21 cellular contexts compared by ENCODE assay signal in the genomic region with DNA sequence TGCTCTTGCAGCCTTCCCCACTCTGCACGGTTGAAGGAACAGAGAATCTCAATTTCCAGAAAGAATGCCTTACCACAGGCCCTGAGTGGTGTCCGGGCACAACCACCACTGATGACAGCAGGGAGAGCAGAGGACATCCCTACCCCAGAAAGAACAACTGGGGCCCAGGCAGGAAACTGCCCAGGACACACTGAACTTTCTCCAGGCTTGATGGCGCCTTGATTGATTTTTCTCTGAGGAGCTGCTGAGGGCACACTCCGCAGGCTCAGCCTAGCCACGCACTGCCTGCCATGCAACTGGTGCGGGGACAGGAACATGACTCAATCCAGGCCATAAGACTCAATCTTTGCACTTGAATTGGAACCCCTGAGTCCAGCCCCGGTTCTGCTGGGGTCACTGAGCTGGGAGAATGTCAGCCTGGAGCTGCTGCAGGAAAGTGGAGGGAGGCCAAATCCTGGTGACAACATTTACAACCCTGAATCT. TPM values are rescaled to one million over a fixed set of nuclear protein-coding genes. Genes with fewer than 3 reads are reported as not detected.
DNase-seq lines count a peak whose midpoint lies in the region; ATAC-seq, FAIRE-seq and TF ChIP-seq lines count a peak whose summit lies in the region.
"Had no signal": no experiment of that assay in that cellular context is flagged by ENCODE, and none has a peak within 500 bp of the region (broad histone marks: within the 10 kb centered on the region; RNA-seq: fewer than 3 reads in every experiment).

No MANE protein-coding gene starts in this region.

- no peak; the same call in 2 of the 3 replicates for ATAC-seq in HepG2
- ATAC-seq: CD8-positive, alpha-beta T cell had no signal

- peaks cover 18% of the 10 kb centered on the region for H3K79me2 ChIP-seq in HepG2 (ENCODE audit: insufficient read depth, low read length)

- DNase-seq in Ammon's horn (ENCODE audit: low spot score) (peak; percentile 17), epithelial cell of proximal tubule (ENCODE audit: low read depth) (peak; percentile 32), HepG2 (ENCODE audit: low spot score) (no peak), retina (peak; percentile 7), SHP77 treated with DMSO at 0.1 percent for 48 hours (lab: John Stamatoyannopoulos, UW) (no peak), NCI-H1694 (lab: John Stamatoyannopoulos, UW) (no peak), H7 (no peak), BE2C (no peak)
- DNase-seq: activated gamma-delta T cell treated with Interleukin-2 at 50 U/mL for 16 hours; CD8-positive, alpha-beta T cell; NCI-H1092 treated with DMSO at 0.1 percent for 48 hours; NCI-H526; sigmoid colon; stimulated activated CD4-positive, alpha-beta T cell treated with anti-CD3 and anti-CD28 coated beads, Interleukin-2, amount 100 ng/mL, for 48 hours had no signal

- H3K4me3 ChIP-seq in epithelial cell of proximal tubule (ENCODE audit: low read depth, low read length): no peak overlapping the region
- H3K4me3 ChIP-seq in HepG2 (replicated peaks in 1 of 3; ENCODE audit: insufficient read depth in 1 of 3, low read depth in 2 of 3, low read length in 3 of 3): no peak overlapping the region
- H3K4me3 ChIP-seq in H7 (ENCODE audit: insufficient read depth, low read depth, low read length): no peak overlapping the region
- no peak overlapping the region for H3K4me3 ChIP-seq in BE2C (ENCODE audit: low read depth, low read length)
- H3K4me3 ChIP-seq: HAP-1, lung, sigmoid colon, SK-N-MC, suprapubic skin had no signal

- TF ChIP-seq CTCF in epithelial cell of proximal tubule (conservative IDR thresholded peaks at IDR 0.05; ENCODE audit: low read depth, low read length): no peak
- no peak for TF ChIP-seq CTCF in HepG2 (CRISPR knock-in tag; IDR thresholded peaks at IDR 0.05)
- TF ChIP-seq CTCF in BE2C (IDR thresholded peaks at IDR 0.05; ENCODE audit: low read depth, low read length): no peak

- no peak overlapping the region for H3K4me2 ChIP-seq in HepG2 (ENCODE audit: low read depth, low read length)
- H3K4me2 ChIP-seq: KMS-11 had no signal

- no peak for TF ChIP-seq RAD21 in HepG2 (CRISPR knock-in tag; IDR thresholded peaks at IDR 0.05)

- 83% methylated on average over 3 of the region's 7 CpGs for WGBS in HepG2 (ENCODE audit: low lambda C conversion rate)

- no TSS peak for BruUV-seq in HepG2 (replicated peaks; lab: Mats Ljungman, UMichigan)

- H3K4me1 ChIP-seq in HepG2 (ENCODE audit: insufficient read depth, low read length) (peaks cover 25% of the 10 kb centered on the region), BE2C (no peaks in the 10 kb centered on the region)

- no peak for TF ChIP-seq POLR2A in HepG2 (IDR thresholded peaks at IDR 0.05; ENCODE audit: insufficient read depth in 1 of 2, low read depth in 2 of 2, low read length in 2 of 2)

- intact Hi-C loops in HepG2 (cut with micrococcal nuclease; ENCODE audit: unreplicated experiment): no loop called here

- H3K36me3 ChIP-seq in HepG2 (replicated peaks in 1 of 2; ENCODE audit: control insufficient read depth in 1 of 2, insufficient read depth in 2 of 2, low read length in 2 of 2): peaks cover 16 to 38% of the 10 kb centered on the region in 2 experiments
- peaks cover 24% of the 10 kb centered on the region for H3K36me3 ChIP-seq in H7 (replicated peaks; ENCODE audit: control insufficient read depth, insufficient read depth, low read length)
- H3K36me3 ChIP-seq in BE2C: peaks cover 35% of the 10 kb centered on the region
- H3K36me3 ChIP-seq: neutrophil had no signal

- no peak overlapping the region for H3K9ac ChIP-seq in HepG2 (ENCODE audit: insufficient read depth, low read depth, low read length)
- H3K9ac ChIP-seq: KMS-11 had no signal

- H3K9me3 ChIP-seq in HepG2 (ENCODE audit: low read length) (no peaks in the 10 kb centered on the region), BE2C (no peaks in the 10 kb centered on the region)
- H3K9me3 ChIP-seq: HAP-1, neutrophil, sigmoid colon, suprapubic skin had no signal

- no peak for FAIRE-seq in HepG2 (lab: Jason Lieb, UNC)
- FAIRE-seq: A204.1 had no signal

- in situ Hi-C loops in HepG2 (cut with HindIII; ENCODE audit: extremely low pct_ligation_motif_present, low pct_unique_long_range_greater_than_20kb): no loop called here

- CTCF ChIA-PET in HepG2 (lab: Yijun Ruan, JAX; ENCODE audit: low intra/inter-chr PET ratio, low total read pairs): no interaction called here

- TF ChIP-seq EP300 in HepG2 (IDR thresholded peaks at IDR 0.05; ENCODE audit: low read depth in 2 of 2, low read length in 2 of 2): no peak
- no peak for TF ChIP-seq EP300 in HepG2 (CRISPR knock-in tag; IDR thresholded peaks at IDR 0.05; ENCODE audit: borderline replicate concordance)

- no peaks in the 10 kb centered on the region for H4K20me1 ChIP-seq in HepG2 (ENCODE audit: insufficient read depth, low read length)

- no peak overlapping the region for H3K27ac ChIP-seq in HepG2 (ENCODE audit: extremely low read length, insufficient read depth, low read length)
- H3K27ac ChIP-seq: KMS-11, neutrophil, SK-N-MC, suprapubic skin had no signal

- POLR2A ChIA-PET in HepG2 (lab: Yijun Ruan, JAX): no interaction called here

- H3K27me3 ChIP-seq in HepG2 (ENCODE audit: control insufficient read depth in 1 of 2, insufficient read depth in 2 of 2, low read length in 2 of 2): no peaks in the 10 kb centered on the region
- no peaks in the 10 kb centered on the region for H3K27me3 ChIP-seq in H7 (ENCODE audit: control insufficient read depth, insufficient read depth, low read length)
- no peaks in the 10 kb centered on the region for H3K27me3 ChIP-seq in BE2C
- H3K27me3 ChIP-seq: sigmoid colon, suprapubic skin had no signal

- no peak overlapping the region for H2AFZ ChIP-seq in HepG2 (ENCODE audit: low read length)

TF ChIP-seq in HepG2, 621 proteins besides CTCF, POLR2A, EP300 and RAD21:
- no peak for TF ChIP-seq ZNF501 (CRISPR knock-in tag; IDR thresholded peaks at IDR 0.05)
- TF ChIP-seq, protein P1, sequence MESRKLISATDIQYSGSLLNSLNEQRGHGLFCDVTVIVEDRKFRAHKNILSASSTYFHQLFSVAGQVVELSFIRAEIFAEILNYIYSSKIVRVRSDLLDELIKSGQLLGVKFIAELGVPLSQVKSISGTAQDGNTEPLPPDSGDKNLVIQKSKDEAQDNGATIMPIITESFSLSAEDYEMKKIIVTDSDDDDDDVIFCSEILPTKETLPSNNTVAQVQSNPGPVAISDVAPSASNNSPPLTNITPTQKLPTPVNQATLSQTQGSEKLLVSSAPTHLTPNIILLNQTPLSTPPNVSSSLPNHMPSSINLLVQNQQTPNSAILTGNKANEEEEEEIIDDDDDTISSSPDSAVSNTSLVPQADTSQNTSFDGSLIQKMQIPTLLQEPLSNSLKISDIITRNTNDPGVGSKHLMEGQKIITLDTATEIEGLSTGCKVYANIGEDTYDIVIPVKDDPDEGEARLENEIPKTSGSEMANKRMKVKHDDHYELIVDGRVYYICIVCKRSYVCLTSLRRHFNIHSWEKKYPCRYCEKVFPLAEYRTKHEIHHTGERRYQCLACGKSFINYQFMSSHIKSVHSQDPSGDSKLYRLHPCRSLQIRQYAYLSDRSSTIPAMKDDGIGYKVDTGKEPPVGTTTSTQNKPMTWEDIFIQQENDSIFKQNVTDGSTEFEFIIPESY (CRISPR knock-in tag; IDR thresholded peaks at IDR 0.05): peak; percentile 89

RNA-seq across cellular contexts. Expression of a gene that starts 5.9 kb away (rescaled TPM):
- 134 and 277 TPM in 2 replicates for total RNA-seq in epithelial cell of proximal tubule
- 89.9 and 123 TPM in 2 replicates for total RNA-seq in HepG2 (2016; rRNA removed; fragmentation: Illumina TruSeq; extraction: Trizol)
- 18.6 and 21.8 TPM in 2 replicates for total RNA-seq in HepG2 (2016; cell fraction: cytosol; rRNA removed; fragmentation: Illumina TruSeq; extraction: Trizol; ENCODE audit: low read depth)
- total RNA-seq in HepG2 (2016; cell fraction: insoluble cytoplasmic fraction; rRNA removed; fragmentation: Illumina TruSeq; extraction: Trizol): 90.1 and 128 TPM in 2 replicates
- total RNA-seq in HepG2 (2016; cell fraction: membrane; rRNA removed; fragmentation: Illumina TruSeq; extraction: Trizol): 35.9 and 44.9 TPM in 2 replicates
- 54.7 and 57.3 TPM in 2 replicates for total RNA-seq in HepG2 (2016; cell fraction: nucleus; rRNA removed; fragmentation: Illumina TruSeq; extraction: Trizol)
- polyA plus RNA-seq in HepG2 (2011; rRNA removed): 110 and 133 TPM in 2 replicates
- polyA plus RNA-seq in HepG2 (2011; cell fraction: cytosol; rRNA removed): 110 and 134 TPM in 2 replicates
- 174 and 175 TPM in 2 replicates for polyA plus RNA-seq in HepG2 (2011; cell fraction: nucleus; rRNA removed)
- 75.6 and 118 TPM in 2 replicates for polyA plus RNA-seq in HepG2 (2012)
- 34.8 and 35.7 TPM in 2 replicates for polyA plus RNA-seq in HepG2 (2016; cell fraction: cytosol; fragmentation: Illumina TruSeq; extraction: Trizol; ENCODE audit: low read depth)
- polyA plus RNA-seq in HepG2 (2016; cell fraction: insoluble cytoplasmic fraction; fragmentation: Illumina TruSeq; extraction: Trizol; ENCODE audit: low read depth): 202 TPM in 2 replicates
- 50.2 and 53.2 TPM in 2 replicates for polyA plus RNA-seq in HepG2 (2016; cell fraction: membrane; fragmentation: Illumina TruSeq; extraction: Trizol; ENCODE audit: low read depth)
- 130 and 138 TPM in 2 replicates for polyA plus RNA-seq in HepG2 (2016; cell fraction: nucleus; fragmentation: Illumina TruSeq; extraction: Trizol; ENCODE audit: insufficient read depth, low read depth)
- polyA minus RNA-seq in HepG2 (2011; rRNA and poly(A)+ RNA removed; ENCODE audit: low replicate concordance): 62.1 and 271 TPM in 2 replicates
- 22.2 and 30.0 TPM in 2 replicates for polyA minus RNA-seq in HepG2 (2011; cell fraction: cytosol; rRNA and poly(A)+ RNA removed)
- polyA minus RNA-seq in HepG2 (2011; cell fraction: nucleus; rRNA and poly(A)+ RNA removed): 30.1 and 34.6 TPM in 2 replicates
- total RNA-seq in H7 (2014; rRNA removed; shearing (Covaris generic)): 108 and 120 TPM in 2 replicates
- polyA plus RNA-seq in BE2C (2012; ENCODE audit: insufficient read depth, insufficient read length, low read depth): 436 TPM

Comparison
In these comparisons a context has a peak if more than half of its experiments do, and no peak if none do; other contexts are left out.
1. DNase-seq: peak in Ammon's horn (single experiment), epithelial cell of proximal tubule (single experiment) and retina (single experiment); none in HepG2 (single experiment), SHP77 treated with DMSO at 0.1 percent for 48 hours (single experiment), NCI-H1694 (single experiment), H7 (single experiment) and BE2C (single experiment).